In the genomic region with DNA sequence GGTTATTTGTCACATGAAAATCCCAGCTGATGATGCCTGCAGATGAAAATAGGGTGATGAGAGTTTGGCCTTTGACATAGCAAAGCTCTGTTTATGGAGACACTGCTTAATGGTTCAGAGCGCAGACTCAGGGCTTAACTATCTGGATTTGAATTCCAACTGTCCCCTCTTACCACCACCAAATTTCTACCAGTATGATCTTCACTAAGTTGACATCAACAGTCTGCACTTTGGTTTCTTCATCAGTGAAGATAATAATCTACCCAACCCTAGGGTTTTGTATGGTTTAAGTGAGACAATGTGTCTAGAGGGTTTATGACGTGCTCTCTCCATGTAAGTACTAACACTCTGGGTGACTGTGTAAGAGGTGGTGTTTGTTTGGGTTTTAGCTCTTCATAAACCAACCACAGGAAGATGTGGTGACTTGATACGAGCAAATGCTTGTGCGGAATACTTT, we compare ENCODE assay signal across 10 cellular contexts.
DNase-seq lines count a peak whose midpoint lies in the region; ATAC-seq and TF ChIP-seq lines count a peak whose summit lies in the region.
"Had no signal": no experiment of that assay in that cellular context is flagged by ENCODE, and none has a peak within 500 bp of the region (broad histone marks: within the 10 kb centered on the region; RNA-seq: fewer than 3 reads in every experiment).

No MANE protein-coding gene starts in this region.

- ATAC-seq in GM19397 (IDR thresholded peaks at IDR 0.05; ENCODE audit: unreplicated experiment): no peak

- no peaks in the 10 kb centered on the region for H3K9me3 Mint-ChIP-seq in HFFc6
- peaks cover 14% of the 10 kb centered on the region for H3K9me3 Mint-ChIP-seq in activated T-helper 2 cell treated with anti-CD3 and anti-CD28 coated beads, Interferon-gamma antibody, Interleukin-2, Interleukin-4, amounts not matched to agents 10 μg/mL and 5 μg/mL and 100 μg/mL, durations not matched to agents 14 hours and 24 hours and 36 hours

- H3K4me1 Mint-ChIP-seq in HFFc6 (ENCODE audit: low read depth): peaks cover 11% of the 10 kb centered on the region; the same call in 1 of the 2 replicates
- H3K4me1 Mint-ChIP-seq in activated T-helper 2 cell treated with anti-CD3 and anti-CD28 coated beads, Interferon-gamma antibody, Interleukin-2, Interleukin-4, amounts not matched to agents 10 μg/mL and 5 μg/mL and 100 μg/mL, durations not matched to agents 14 hours and 24 hours and 36 hours (ENCODE audit: low read depth): peaks cover 76% of the 10 kb centered on the region

- H3K27ac Mint-ChIP-seq in HFFc6: no peak overlapping the region; the same call in 1 of the 2 replicates
- peak overlapping the region; percentile 94 for H3K27ac Mint-ChIP-seq in activated T-helper 2 cell treated with anti-CD3 and anti-CD28 coated beads, Interferon-gamma antibody, Interleukin-2, Interleukin-4, amounts not matched to agents 10 μg/mL and 5 μg/mL and 100 μg/mL, durations not matched to agents 14 hours and 24 hours and 36 hours

- no peak for TF ChIP-seq CTCF in HFFc6 (IDR thresholded peaks at IDR 0.05)

- no peak overlapping the region for H3K4me3 Mint-ChIP-seq in HFFc6
- H3K4me3 Mint-ChIP-seq in activated T-helper 2 cell treated with anti-CD3 and anti-CD28 coated beads, Interferon-gamma antibody, Interleukin-2, Interleukin-4, amounts not matched to agents 10 μg/mL and 5 μg/mL and 100 μg/mL, durations not matched to agents 14 hours and 24 hours and 36 hours (ENCODE audit: low read depth): peak overlapping the region; percentile 30

- peak; percentile 72 for DNase-seq in Daoy (ENCODE audit: low read depth)
- peak; percentile 72 for DNase-seq in HFFc6
- peak; percentile 48 for DNase-seq in activated T-helper 2 cell treated with anti-CD3 and anti-CD28 coated beads, Interferon-gamma antibody, Interleukin-2, Interleukin-4, amounts not matched to agents 10 μg/mL and 5 μg/mL and 100 μg/mL, durations not matched to agents 14 hours and 24 hours and 36 hours (ENCODE audit: low spot score)
- peak; percentile 64 for DNase-seq in myocyte (ENCODE audit: low read depth)
- DNase-seq in NCI-H128 (lab: John Stamatoyannopoulos, UW; ENCODE audit: unreplicated experiment): no peak
- no peak for DNase-seq in DMS53 treated with DMSO at 0.1 percent for 48 hours (lab: John Stamatoyannopoulos, UW; ENCODE audit: unreplicated experiment)
- DNase-seq: activated CD8-positive, alpha-beta memory T cell treated with anti-CD3 and anti-CD28 coated beads, Interleukin-2, amount 50 U/mL, for 4 hours; retina; tibial artery had no signal

- intact Hi-C loops in activated T-helper 2 cell treated with anti-CD3 and anti-CD28 coated beads, Interferon-gamma antibody, Interleukin-2, Interleukin-4, amounts not matched to agents 10 μg/mL and 5 μg/mL and 100 μg/mL, durations not matched to agents 14 hours and 24 hours and 36 hours (cut with micrococcal nuclease): loop anchor here (1.0 to 2.0 kb wide), 5 partner anchors 21 to 134 kb away; no protein-coding TSS in a partner anchor

- peaks cover 2% of the 10 kb centered on the region; the same call in 1 of the 2 replicates for H3K27me3 Mint-ChIP-seq in HFFc6 (ENCODE audit: insufficient read depth)
- H3K27me3 Mint-ChIP-seq in activated T-helper 2 cell treated with anti-CD3 and anti-CD28 coated beads, Interferon-gamma antibody, Interleukin-2, Interleukin-4, amounts not matched to agents 10 μg/mL and 5 μg/mL and 100 μg/mL, durations not matched to agents 14 hours and 24 hours and 36 hours (ENCODE audit: low read depth): no peaks in the 10 kb centered on the region

- no peaks in the 10 kb centered on the region for H3K36me3 Mint-ChIP-seq in HFFc6 (ENCODE audit: low read depth)
- peaks cover 8% of the 10 kb centered on the region for H3K36me3 Mint-ChIP-seq in activated T-helper 2 cell treated with anti-CD3 and anti-CD28 coated beads, Interferon-gamma antibody, Interleukin-2, Interleukin-4, amounts not matched to agents 10 μg/mL and 5 μg/mL and 100 μg/mL, durations not matched to agents 14 hours and 24 hours and 36 hours (ENCODE audit: low read depth)

Comparison
In these comparisons a context has a peak if more than half of its experiments do, and no peak if none do; other contexts are left out.
1. DNase-seq: peak in Daoy (single experiment), HFFc6 (single experiment), activated T-helper 2 cell treated with anti-CD3 and anti-CD28 coated beads, Interferon-gamma antibody, Interleukin-2, Interleukin-4, amounts not matched to agents 10 μg/mL and 5 μg/mL and 100 μg/mL, durations not matched to agents 14 hours and 24 hours and 36 hours (single experiment) and myocyte (single experiment); none in NCI-H128 (single experiment) and DMS53 treated with DMSO at 0.1 percent for 48 hours (single experiment).